ENCODE assay signal across 1 cellular context in genomic region chr9:110125763-110126351, GRCh38.
TF ChIP-seq lines count a peak whose summit lies in the region.

No MANE protein-coding gene starts in this region.

TF ChIP-seq in H1, 55 proteins besides CTCF, POLR2A, EP300 and RAD21:
- TF ChIP-seq GABPA (IDR thresholded peaks at IDR 0.05; ENCODE audit: borderline replicate concordance, insufficient read depth, low read length), result no peak
- TF ChIP-seq EZH2 (IDR thresholded peaks at IDR 0.05; ENCODE audit: low read depth, low read length, severe bottlenecking), result no peak
- no peak for TF ChIP-seq EGR1 (IDR thresholded peaks at IDR 0.05; ENCODE audit: borderline replicate concordance, low read depth, low read length)
TF ChIP-seq in H1: peak in this region for 0.
